ENCODE assay signal across 14 cellular contexts in genomic region chr9:95379630-95380029, GRCh38.
DNase-seq lines count a peak whose midpoint lies in the region; ATAC-seq and TF ChIP-seq lines count a peak whose summit lies in the region.
"Had no signal": no experiment of that assay in that cellular context is flagged by ENCODE, and none has a peak within 500 bp of the region (broad histone marks: within the 10 kb centered on the region; RNA-seq: fewer than 3 reads in every experiment).

No MANE protein-coding gene starts in this region.

- H3K27ac Mint-ChIP-seq in activated naive CD4-positive, alpha-beta T cell treated with anti-CD3 and anti-CD28 coated beads, Interleukin-2, amount 10 ng/mL, durations not matched to agents 7 days and 5 days: no peak overlapping the region
- H3K27ac Mint-ChIP-seq in activated CD8-positive, alpha-beta T cell treated with anti-CD3 and anti-CD28 coated beads, Interleukin-2, amount 10 ng/mL, durations not matched to agents 7 days and 5 days: no peak overlapping the region

- ATAC-seq in activated CD8-positive, alpha-beta T cell treated with anti-CD3 and anti-CD28 coated beads, Interleukin-2, amount 10 ng/mL, durations not matched to agents 7 days and 5 days: no peak
- ATAC-seq in stimulated activated naive CD8-positive, alpha-beta T cell treated with anti-CD3 and anti-CD28 coated beads, Interleukin-15, Interleukin-2, amounts not matched to agents 100 U/mL and 50 U/mL, for 24 hours: peak; percentile 59
- ATAC-seq: mucosa of descending colon had no signal

- POLR2A ChIA-PET in activated CD8-positive, alpha-beta T cell treated with anti-CD3 and anti-CD28 coated beads, Interleukin-2, amount 10 ng/mL, durations not matched to agents 7 days and 5 days (lab: Charles Lee): no interaction called here

- no peaks in the 10 kb centered on the region for H3K36me3 Mint-ChIP-seq in activated naive CD4-positive, alpha-beta T cell treated with anti-CD3 and anti-CD28 coated beads, Interleukin-2, amount 10 ng/mL, durations not matched to agents 7 days and 5 days
- H3K36me3 Mint-ChIP-seq in activated CD8-positive, alpha-beta T cell treated with anti-CD3 and anti-CD28 coated beads, Interleukin-2, amount 10 ng/mL, durations not matched to agents 7 days and 5 days (ENCODE audit: low read depth): no peaks in the 10 kb centered on the region

- 0 out of 2 replicates have a peak, but pooled peaks have one; percentile 12 for TF ChIP-seq CTCF in LNCaP clone FGC (IDR thresholded peaks at IDR 0.05; ENCODE audit: control insufficient read depth, extremely low read depth, insufficient read depth)

- H3K27me3 Mint-ChIP-seq in activated naive CD4-positive, alpha-beta T cell treated with anti-CD3 and anti-CD28 coated beads, Interleukin-2, amount 10 ng/mL, durations not matched to agents 7 days and 5 days: peaks cover 48% of the 10 kb centered on the region
- H3K27me3 Mint-ChIP-seq in activated CD8-positive, alpha-beta T cell treated with anti-CD3 and anti-CD28 coated beads, Interleukin-2, amount 10 ng/mL, durations not matched to agents 7 days and 5 days (ENCODE audit: low read depth): peaks cover 39% of the 10 kb centered on the region

- no peaks in the 10 kb centered on the region for H3K9me3 Mint-ChIP-seq in activated naive CD4-positive, alpha-beta T cell treated with anti-CD3 and anti-CD28 coated beads, Interleukin-2, amount 10 ng/mL, durations not matched to agents 7 days and 5 days
- no peaks in the 10 kb centered on the region for H3K9me3 Mint-ChIP-seq in activated CD8-positive, alpha-beta T cell treated with anti-CD3 and anti-CD28 coated beads, Interleukin-2, amount 10 ng/mL, durations not matched to agents 7 days and 5 days (ENCODE audit: insufficient read depth)

- H3K4me1 Mint-ChIP-seq in activated naive CD4-positive, alpha-beta T cell treated with anti-CD3 and anti-CD28 coated beads, Interleukin-2, amount 10 ng/mL, durations not matched to agents 7 days and 5 days: no peaks in the 10 kb centered on the region
- no peaks in the 10 kb centered on the region for H3K4me1 Mint-ChIP-seq in activated CD8-positive, alpha-beta T cell treated with anti-CD3 and anti-CD28 coated beads, Interleukin-2, amount 10 ng/mL, durations not matched to agents 7 days and 5 days (ENCODE audit: low read depth)

- DNase-seq in activated naive CD4-positive, alpha-beta T cell treated with anti-CD3 and anti-CD28 coated beads, Interleukin-2, amount 10 ng/mL, durations not matched to agents 7 days and 5 days: peak; percentile 51
- DNase-seq in activated naive CD4-positive, alpha-beta T cell treated with anti-CD3 and anti-CD28 coated beads, Interleukin-2, amount 50 U/mL, for 16 hours: no peak
- DNase-seq in LNCaP clone FGC (ENCODE audit: low read depth) (no peak), mesenteric fat pad (ENCODE audit: low spot score) (no peak), NCI-H187 (lab: John Stamatoyannopoulos, UW) (no peak), NCI-H2171 (lab: John Stamatoyannopoulos, UW) (no peak)
- DNase-seq in activated CD8-positive, alpha-beta T cell treated with anti-CD3 and anti-CD28 coated beads, Interleukin-2, amount 10 ng/mL, durations not matched to agents 7 days and 5 days: peak; percentile 24
- peak; percentile 10 for DNase-seq in stimulated activated naive CD8-positive, alpha-beta T cell treated with anti-CD3 and anti-CD28 coated beads, Interleukin-15, Interleukin-2, amounts not matched to agents 100 U/mL and 50 U/mL, for 24 hours
- DNase-seq: activated CD8-positive, alpha-beta memory T cell treated with anti-CD3 and anti-CD28 coated beads, Interleukin-2, amount 50 U/mL, for 4 hours; mucosa of descending colon; NCI-H226; stimulated activated CD4-positive, alpha-beta T cell treated with anti-CD3 and anti-CD28 coated beads, Interleukin-2, amount 100 ng/mL, for 48 hours; stimulated activated naive CD4-positive, alpha-beta T cell treated with Interleukin-2 at 50 U/mL for 16 hours had no signal

- no peak overlapping the region for H3K4me3 Mint-ChIP-seq in activated naive CD4-positive, alpha-beta T cell treated with anti-CD3 and anti-CD28 coated beads, Interleukin-2, amount 10 ng/mL, durations not matched to agents 7 days and 5 days
- no peak overlapping the region for H3K4me3 Mint-ChIP-seq in activated CD8-positive, alpha-beta T cell treated with anti-CD3 and anti-CD28 coated beads, Interleukin-2, amount 10 ng/mL, durations not matched to agents 7 days and 5 days

- H3K4me3 ChIP-seq in LNCaP clone FGC (ENCODE audit: low read depth, low read length): no peak overlapping the region
- H3K4me3 ChIP-seq: dorsolateral prefrontal cortex, mucosa of descending colon had no signal

- CTCF ChIA-PET in activated naive CD4-positive, alpha-beta T cell treated with anti-CD3 and anti-CD28 coated beads, Interleukin-2, amount 10 ng/mL, durations not matched to agents 7 days and 5 days (lab: Charles Lee): interaction anchor here (1.8 kb wide), 1 partner anchor 838 kb away, joined by 7 read pairs; no protein-coding TSS in a partner anchor
- CTCF ChIA-PET in activated CD8-positive, alpha-beta T cell treated with anti-CD3 and anti-CD28 coated beads, Interleukin-2, amount 10 ng/mL, durations not matched to agents 7 days and 5 days (lab: Charles Lee): interaction anchor here (0.8 to 1.0 kb wide), 3 partner anchors 113 to 838 kb away, joined by 3 to 5 read pairs (median 4); no protein-coding TSS in a partner anchor

Comparison
In these comparisons a context has a peak if more than half of its experiments do, and no peak if none do; other contexts are left out.
1. DNase-seq: peak in activated naive CD4-positive, alpha-beta T cell treated with anti-CD3 and anti-CD28 coated beads, Interleukin-2, amount 10 ng/mL, durations not matched to agents 7 days and 5 days (single experiment), activated CD8-positive, alpha-beta T cell treated with anti-CD3 and anti-CD28 coated beads, Interleukin-2, amount 10 ng/mL, durations not matched to agents 7 days and 5 days (single experiment) and stimulated activated naive CD8-positive, alpha-beta T cell treated with anti-CD3 and anti-CD28 coated beads, Interleukin-15, Interleukin-2, amounts not matched to agents 100 U/mL and 50 U/mL, for 24 hours (single experiment); none in activated naive CD4-positive, alpha-beta T cell treated with anti-CD3 and anti-CD28 coated beads, Interleukin-2, amount 50 U/mL, for 16 hours (single experiment), LNCaP clone FGC (single experiment), mesenteric fat pad (single experiment), NCI-H187 (0 of 2) and NCI-H2171 (single experiment).